ENCODE assay signal across 8 cellular contexts in genomic region chr12:22625671-22626251, GRCh38. TPM values are rescaled to one million over a fixed set of nuclear protein-coding genes. Genes with fewer than 3 reads are reported as not detected.
DNase-seq lines count a peak whose midpoint lies in the region; ATAC-seq and TF ChIP-seq lines count a peak whose summit lies in the region.

No MANE protein-coding gene starts in this region.

- H3K4me3 Mint-ChIP-seq in CD14-positive monocyte, result peak overlapping the region; percentile 94 to 96

- peaks cover 0 to 2% (median 0%) of the 10 kb centered on the region in 7 donors for H3K9me3 Mint-ChIP-seq in CD14-positive monocyte

- DNase-seq in CD14-positive monocyte (ENCODE audit: low spot score), result peak; percentile 50
- DNase-seq in NCI-H69 (lab: John Stamatoyannopoulos, UW), result peak; percentile 80
- DNase-seq in activated naive CD4-positive, alpha-beta T cell treated with anti-CD3 and anti-CD28 coated beads, Interleukin-2, amount 50 U/mL, for 16 hours, result peak; percentile 22
- DNase-seq in head of caudate nucleus, result peak in 31 of 42 donors; percentile 7 to 72 (median 28)
- DNase-seq in occipital lobe (lab: John Stamatoyannopoulos, UW), result peak; percentile 13
- DNase-seq in cortex of kidney (lab: John Stamatoyannopoulos, UW), result no peak

- peak overlapping the region; percentile 96 to 99 (median 97) for H3K27ac Mint-ChIP-seq in CD14-positive monocyte

- peaks cover 1 to 6% (median 2%) of the 10 kb centered on the region in 3 donors for H3K27me3 Mint-ChIP-seq in CD14-positive monocyte (ENCODE audit: low read depth in 3 of 3)

- peaks cover 2 to 3% of the 10 kb centered on the region in 2 donors for H3K36me3 Mint-ChIP-seq in CD14-positive monocyte

- intact Hi-C loops in CD14-positive monocyte (cut with micrococcal nuclease), result loop anchor here (5.0 kb wide), 1 partner anchor 83 kb away; the partner anchor contains the start of gene C2CD5 (in 2 of the 2)
- intact Hi-C loops in head of caudate nucleus (cut with DNase I), result loop anchor here (2.0 kb wide), 1 partner anchor 81 kb away; the partner anchor contains the start of gene C2CD5

- peaks cover 37% of the 10 kb centered on the region for H3K4me1 Mint-ChIP-seq in CD14-positive monocyte

- no peak for TF ChIP-seq CTCF in CD14-positive monocyte (IDR thresholded peaks at IDR 0.05)

- ATAC-seq in GM19043 (IDR thresholded peaks at IDR 0.05; ENCODE audit: low read depth, unreplicated experiment) (peak; percentile 28), HG03175 (IDR thresholded peaks at IDR 0.05; ENCODE audit: unreplicated experiment) (peak; percentile 31)

RNA-seq across cellular contexts. Expression of gene ETNK1, which starts 0.8 kb away (rescaled TPM):
- 10 to 100 TPM; 16.5 to 17.3 TPM for polyA plus RNA-seq in CD14-positive monocyte
- 182 TPM for total RNA-seq in occipital lobe
